In genomic region chr2:175579646-175580045, GRCh38 we compare ENCODE assay signal across 13 cellular contexts.
"Had no signal": no experiment of that assay in that cellular context is flagged by ENCODE, and none has a peak within 500 bp of the region (broad histone marks: within the 10 kb centered on the region; RNA-seq: fewer than 3 reads in every experiment).

No MANE protein-coding gene starts in this region.

- ATAC-seq: left ventricle myocardium superior, natural killer cell had no signal

- DNase-seq: activated CD4-positive, alpha-beta T cell treated with anti-CD3 and anti-CD28 coated beads, Interleukin-2, amount 50 U/mL, for 48 hours; activated naive CD4-positive, alpha-beta T cell treated with anti-CD3 and anti-CD28 coated beads, Interleukin-2, amount 50 U/mL, for 16 hours; foreskin melanocyte; left ventricle myocardium superior; mesenchymal stem cell; natural killer cell; stimulated activated CD4-positive, alpha-beta T cell treated with anti-CD3 and anti-CD28 coated beads, Interleukin-15, amount 100 ng/mL, for 24 hours; stimulated activated CD4-positive, alpha-beta T cell treated with anti-CD3 and anti-CD28 coated beads, Interleukin-4, amount 100 ng/mL, for 1 hour; stimulated activated naive CD4-positive, alpha-beta T cell treated with Interleukin-2 at 50 U/mL for 16 hours; substantia nigra; T-helper 9 cell; trophoblast cell; WERI-Rb-1 had no signal
